13 cellular contexts compared by ENCODE assay signal in genomic region chrY:9035246-9035645, GRCh38.
A peak's percentile ranks its signal among the peaks of the same experiment; 100 is the strongest.
DNase-seq lines count a peak whose midpoint lies in the region; ATAC-seq lines count a peak whose summit lies in the region.
"Had no signal": no experiment of that assay in that cellular context is flagged by ENCODE, and none has a peak within 500 bp of the region (broad histone marks: within the 10 kb centered on the region; RNA-seq: fewer than 3 reads in every experiment).

No MANE protein-coding gene starts in this region.

- peak; percentile 4 for DNase-seq in GM03348 (ENCODE audit: low spot score)
- peak; percentile 19 for DNase-seq in LHCN-M2 (ENCODE audit: low read depth)
- peak; percentile 25 for DNase-seq in glomerular visceral epithelial cell (ENCODE audit: extremely low spot score)
- no peak for DNase-seq in mucosa of gallbladder (ENCODE audit: low spot score)
- DNase-seq: AML-193; CD8-positive, alpha-beta memory T cell; DMS53; HFFc6; KG1 had no signal

- no peak for ATAC-seq in HG03196 (IDR thresholded peaks at IDR 0.05; ENCODE audit: unreplicated experiment)
- ATAC-seq in HG03571 (IDR thresholded peaks at IDR 0.05; ENCODE audit: unreplicated experiment), result no peak
- no peak for ATAC-seq in GM18909 (IDR thresholded peaks at IDR 0.05; ENCODE audit: poor library complexity, unreplicated experiment)
- ATAC-seq: GM12878 had no signal
